In the genomic region with DNA sequence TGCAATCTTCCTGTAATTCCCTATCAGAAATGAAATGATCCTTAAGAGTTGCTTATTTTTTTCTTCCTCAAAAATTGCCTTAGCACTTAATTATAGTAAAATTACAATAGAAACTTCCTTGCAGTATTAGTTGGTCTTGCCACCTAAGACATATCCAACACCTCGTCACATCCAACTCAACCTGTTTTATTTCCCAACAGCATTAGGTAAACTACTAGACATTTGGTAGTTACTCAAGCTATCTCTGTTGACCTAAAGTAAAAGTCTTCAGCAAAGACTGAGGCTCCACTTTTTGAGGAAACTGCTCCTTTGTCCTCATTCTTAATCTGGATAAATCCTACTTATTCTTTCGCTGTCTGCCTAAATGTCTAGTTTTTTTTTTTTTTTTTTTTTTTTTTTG, we compare ENCODE assay signal across 16 cellular contexts. TPM values are rescaled to one million over a fixed set of nuclear protein-coding genes. Genes with fewer than 3 reads are reported as not detected.
DNase-seq lines count a peak whose midpoint lies in the region; ATAC-seq, FAIRE-seq and TF ChIP-seq lines count a peak whose summit lies in the region.
"Had no signal": no experiment of that assay in that cellular context is flagged by ENCODE, and none has a peak within 500 bp of the region (broad histone marks: within the 10 kb centered on the region; RNA-seq: fewer than 3 reads in every experiment).

No MANE protein-coding gene starts in this region.

- no peak for DNase-seq in H54 (ENCODE audit: insufficient read length, low spot score)
- no peak for DNase-seq in RWPE2 (ENCODE audit: low spot score)
- DNase-seq in psoas muscle, result no peak
- DNase-seq in SIG-M5 (lab: John Stamatoyannopoulos, UW), result no peak
- DNase-seq in KG1 (lab: John Stamatoyannopoulos, UW), result no peak
- DNase-seq in DMS 273 (lab: John Stamatoyannopoulos, UW; ENCODE audit: unreplicated experiment), result no peak
- DNase-seq: CD8-positive, alpha-beta T cell; DMS 273 treated with DMSO at 0.1 percent for 48 hours; MM.1S; NCI-H1105; NCI-H1694 treated with DMSO at 0.1 percent for 48 hours; NCI-H446; NCI-H748 treated with DMSO at 0.1 percent for 48 hours; SHP77 treated with DMSO at 0.1 percent for 48 hours had no signal

- no peaks in the 10 kb centered on the region for H3K9me3 ChIP-seq in RWPE2 (ENCODE audit: severe bottlenecking)
- H3K9me3 ChIP-seq in psoas muscle, result no peaks in the 10 kb centered on the region

- H3K27me3 ChIP-seq in RWPE2 (ENCODE audit: insufficient read depth, poor library complexity, severe bottlenecking) (no peaks in the 10 kb centered on the region), psoas muscle (ENCODE audit: insufficient read depth in 3 of 3, low read length in 2 of 3) (no peaks in the 10 kb centered on the region)

- H3K27ac ChIP-seq in RWPE2 (ENCODE audit: poor library complexity, severe bottlenecking) (peak overlapping the region; percentile 94), psoas muscle (peak overlapping the region; percentile 37)

- H3K36me3 ChIP-seq in RWPE2 (ENCODE audit: low read depth) (peaks cover 19% of the 10 kb centered on the region), psoas muscle (ENCODE audit: insufficient read depth in 1 of 2, low read depth in 1 of 2) (peaks cover 0 to 5% of the 10 kb centered on the region in 2 donors)

- H3K4me3 ChIP-seq in RWPE2 (ENCODE audit: severe bottlenecking) (no peak overlapping the region), psoas muscle (no peak overlapping the region)

- peak; percentile 6 for FAIRE-seq in H54 (lab: Jason Lieb, UNC)

- TF ChIP-seq CTCF in RWPE2 (IDR thresholded peaks at IDR 0.05; ENCODE audit: poor library complexity, severe bottlenecking) (no peak), psoas muscle (IDR thresholded peaks at IDR 0.05) (no peak)

- 93 to 99% (median 98%) methylated on average over 2 of the region's 2 CpGs for WGBS in psoas muscle, 3 donors

- TF ChIP-seq POLR2A in H54 (IDR thresholded peaks at IDR 0.05; ENCODE audit: low read depth, low read length), result no peak

- H3K4me1 ChIP-seq in RWPE2 (ENCODE audit: insufficient read depth, poor library complexity, severe bottlenecking) (peaks cover 42% of the 10 kb centered on the region), psoas muscle (peaks cover 10% of the 10 kb centered on the region)

- intact Hi-C loops in psoas muscle (cut with DNase I), result no loop called here

- ATAC-seq in RWPE2 (ENCODE audit: low read depth) (no peak), esophagus mucosa (peak; percentile 81), psoas muscle (no peak), HG02981 (IDR thresholded peaks at IDR 0.05; ENCODE audit: unreplicated experiment) (no peak)
- ATAC-seq: CD8-positive, alpha-beta T cell had no signal

RNA-seq across cellular contexts. Expression of a gene that starts 20.4 kb away (rescaled TPM):
- total RNA-seq in esophagus mucosa, result 9.8 TPM
- 10 to 100 TPM; 43.3 to 67.7 (median 51.9) TPM for total RNA-seq in psoas muscle
- 10 to 100 TPM; 25.2 to 59.7 (median 41.5) TPM for polyA plus RNA-seq in psoas muscle
